Comparison of ENCODE assay signal across 18 cellular contexts in genomic region chr6:26071135-26071534, GRCh38. TPM values are rescaled to one million over a fixed set of nuclear protein-coding genes. Genes with fewer than 3 reads are reported as not detected.
DNase-seq lines count a peak whose midpoint lies in the region; ATAC-seq and TF ChIP-seq lines count a peak whose summit lies in the region.
"Had no signal": no experiment of that assay in that cellular context is flagged by ENCODE, and none has a peak within 500 bp of the region (broad histone marks: within the 10 kb centered on the region; RNA-seq: fewer than 3 reads in every experiment).

No MANE protein-coding gene starts in this region.

- no peak overlapping the region for H3K4me3 Mint-ChIP-seq in Calu3 (ENCODE audit: low read depth, unreplicated experiment)
- no peak overlapping the region for H3K4me3 Mint-ChIP-seq in activated CD8-positive, alpha-beta T cell treated with anti-CD3 and anti-CD28 coated beads for 36 hours
- no peak overlapping the region for H3K4me3 Mint-ChIP-seq in CD4-positive, alpha-beta memory T cell
- H3K4me3 Mint-ChIP-seq: activated CD4-positive, alpha-beta memory T cell treated with anti-CD3 and anti-CD28 coated beads for 36 hours; activated naive CD8-positive, alpha-beta T cell treated with anti-CD3 and anti-CD28 coated beads, Interleukin-2, amount 50 U/mL, for 24 hours; H9; T-cell had no signal

- no peaks in the 10 kb centered on the region for H3K27me3 Mint-ChIP-seq in Calu3 (ENCODE audit: unreplicated experiment)
- peaks cover 3% of the 10 kb centered on the region for H3K27me3 Mint-ChIP-seq in activated CD8-positive, alpha-beta T cell treated with anti-CD3 and anti-CD28 coated beads for 36 hours
- peaks cover 2 to 8% of the 10 kb centered on the region in 2 donors for H3K27me3 Mint-ChIP-seq in CD4-positive, alpha-beta memory T cell
- H3K27me3 Mint-ChIP-seq: activated CD4-positive, alpha-beta memory T cell treated with anti-CD3 and anti-CD28 coated beads for 36 hours; activated naive CD8-positive, alpha-beta T cell treated with anti-CD3 and anti-CD28 coated beads, Interleukin-2, amount 50 U/mL, for 24 hours had no signal

- H3K9ac ChIP-seq in fibroblast of lung (ENCODE audit: insufficient read depth, low read length) (no peak overlapping the region), mesendoderm (ENCODE audit: low read length) (no peak overlapping the region)

- H2BK120ac ChIP-seq in mesendoderm (ENCODE audit: low read depth, low read length) = no peak overlapping the region

- no peak for TF ChIP-seq CTCF in Calu3 (IDR thresholded peaks at IDR 0.05; ENCODE audit: unreplicated experiment)
- TF ChIP-seq CTCF in fibroblast of lung (conservative IDR thresholded peaks at IDR 0.05 in 1 of 2, IDR thresholded peaks at IDR 0.05 in 1 of 2; ENCODE audit: low read depth in 1 of 2, low read length in 2 of 2) = no peak
- TF ChIP-seq CTCF in activated CD8-positive, alpha-beta T cell treated with anti-CD3 and anti-CD28 coated beads for 36 hours (IDR thresholded peaks at IDR 0.05) = no peak

- no peaks in the 10 kb centered on the region for H4K20me1 ChIP-seq in fibroblast of lung (ENCODE audit: control insufficient read depth, extremely low read depth, insufficient read depth, low read length)

- H2BK5ac ChIP-seq in mesendoderm (ENCODE audit: low read length) = no peak overlapping the region

- H3K9me3 Mint-ChIP-seq in Calu3 (ENCODE audit: low read depth, unreplicated experiment) = peaks cover 2% of the 10 kb centered on the region
- H3K9me3 Mint-ChIP-seq in activated CD8-positive, alpha-beta T cell treated with anti-CD3 and anti-CD28 coated beads for 36 hours = no peaks in the 10 kb centered on the region
- H3K9me3 Mint-ChIP-seq in CD4-positive, alpha-beta memory T cell = no peaks in the 10 kb centered on the region
- H3K9me3 Mint-ChIP-seq: activated CD4-positive, alpha-beta memory T cell treated with anti-CD3 and anti-CD28 coated beads for 36 hours; activated naive CD8-positive, alpha-beta T cell treated with anti-CD3 and anti-CD28 coated beads, Interleukin-2, amount 50 U/mL, for 24 hours; H9; T-cell had no signal

- H2BK15ac ChIP-seq in mesendoderm (replicated peaks; ENCODE audit: low read depth) = no peak overlapping the region

- POLR2A ChIA-PET in activated CD8-positive, alpha-beta T cell treated with anti-CD3 and anti-CD28 coated beads for 36 hours (lab: Charles Lee) = interaction anchor here (1.2 to 3.8 kb wide), 2 partner anchors 15 to 33 kb away, joined by 4 to 12 read pairs; a partner anchor contains a TSS
- POLR2A ChIA-PET in CD4-positive, alpha-beta memory T cell (lab: Charles Lee; ENCODE audit: partially characterized antibody) = no interaction called here

- H3K23ac ChIP-seq in mesendoderm (ENCODE audit: low read length) = no peak overlapping the region

- H2AK5ac ChIP-seq in mesendoderm (ENCODE audit: low read length) = no peak overlapping the region

- WGBS in mesendoderm (ENCODE audit: extremely low coverage, insufficient coverage, low lambda C conversion rate) = no CpG with 5 or more reads among the region's 7 CpGs

- H4K5ac ChIP-seq in mesendoderm (ENCODE audit: low read length) = no peak overlapping the region

- CTCF ChIA-PET in Calu3 (lab: Charles Lee) = no interaction called here
- CTCF ChIA-PET in activated CD8-positive, alpha-beta T cell treated with anti-CD3 and anti-CD28 coated beads for 36 hours (lab: Charles Lee) = interaction anchor here (1.2 to 26.9 kb wide), 2 partner anchors 10 to 26 kb away, joined by 3 to 841 read pairs; partner anchors contain the start of gene HFE
- CTCF ChIA-PET in CD4-positive, alpha-beta memory T cell (lab: Charles Lee; ENCODE audit: partially characterized antibody) = interaction anchor here (6.0 to 16.7 kb wide), 2 partner anchors 17 to 27 kb away, joined by 38 to 533 read pairs; partner anchors contain the start of gene HFE

- H3K27ac ChIP-seq in fibroblast of lung (ENCODE audit: insufficient read depth, low read length) (no peak overlapping the region), mesendoderm (ENCODE audit: low read depth, low read length) (no peak overlapping the region)
- H3K27ac ChIP-seq in CD4-positive, alpha-beta memory T cell (ENCODE audit: low read depth, low read length) = no peak overlapping the region
- H3K27ac ChIP-seq: VCaP had no signal

- BruUV-seq in Calu3 (replicated peaks; lab: Mats Ljungman, UMichigan) = no TSS peak

- H3K4me2 ChIP-seq in fibroblast of lung (ENCODE audit: extremely low read depth, insufficient read depth, low read length) (no peak overlapping the region), mesendoderm (ENCODE audit: low read length) (no peak overlapping the region)

- H3K18ac ChIP-seq in mesendoderm (ENCODE audit: low read length) = no peak overlapping the region

- H3K4me1 ChIP-seq in fibroblast of lung (ENCODE audit: control insufficient read depth, extremely low read depth, insufficient read depth, low read length) = no peaks in the 10 kb centered on the region
- no peaks in the 10 kb centered on the region for H3K4me1 ChIP-seq in mesendoderm (ENCODE audit: control insufficient read depth, low read depth, low read length)
- H3K4me1 ChIP-seq in CD4-positive, alpha-beta memory T cell (ENCODE audit: insufficient read depth, low read length) = no peaks in the 10 kb centered on the region

- peak overlapping the region; percentile 65 for H3K56ac ChIP-seq in mesendoderm (ENCODE audit: low read length)

- no peaks in the 10 kb centered on the region for H3K9me3 ChIP-seq in fibroblast of lung (ENCODE audit: control insufficient read depth, insufficient read depth, low read depth, low read length)
- H3K9me3 ChIP-seq in CD4-positive, alpha-beta memory T cell (ENCODE audit: control insufficient read depth in 1 of 2, low read length in 2 of 2) = no peaks in the 10 kb centered on the region

- no peak overlapping the region for H3K4ac ChIP-seq in mesendoderm (ENCODE audit: low read depth, low read length)

- peak overlapping the region; percentile 41 for H2AFZ ChIP-seq in fibroblast of lung (ENCODE audit: low read length)

- H3K79me2 ChIP-seq in fibroblast of lung (ENCODE audit: control insufficient read depth, insufficient read depth, low read length) (no peaks in the 10 kb centered on the region), mesendoderm (ENCODE audit: control insufficient read depth, insufficient read depth, low read length) (no peaks in the 10 kb centered on the region)

- peaks cover 18% of the 10 kb centered on the region for H3K4me1 Mint-ChIP-seq in Calu3 (ENCODE audit: low read depth, unreplicated experiment)
- H3K4me1 Mint-ChIP-seq in activated CD8-positive, alpha-beta T cell treated with anti-CD3 and anti-CD28 coated beads for 36 hours (ENCODE audit: low read depth) = no peaks in the 10 kb centered on the region
- H3K4me1 Mint-ChIP-seq in CD4-positive, alpha-beta memory T cell = peaks cover 0 to under 1% (median under 1%) of the 10 kb centered on the region in 4 donors

- H3K36me3 ChIP-seq in fibroblast of lung (ENCODE audit: control insufficient read depth, insufficient read depth, low read length) (no peaks in the 10 kb centered on the region), mesendoderm (ENCODE audit: control insufficient read depth, insufficient read depth, low read length) (no peaks in the 10 kb centered on the region)
- no peaks in the 10 kb centered on the region for H3K36me3 ChIP-seq in CD4-positive, alpha-beta memory T cell (ENCODE audit: insufficient read depth, low read length)

- no peaks in the 10 kb centered on the region for H3K36me3 Mint-ChIP-seq in Calu3 (ENCODE audit: insufficient read depth, unreplicated experiment)
- no peaks in the 10 kb centered on the region for H3K36me3 Mint-ChIP-seq in activated CD8-positive, alpha-beta T cell treated with anti-CD3 and anti-CD28 coated beads for 36 hours (ENCODE audit: low read depth)
- H3K36me3 Mint-ChIP-seq in CD4-positive, alpha-beta memory T cell = no peaks in the 10 kb centered on the region
- H3K36me3 Mint-ChIP-seq: activated CD4-positive, alpha-beta memory T cell treated with anti-CD3 and anti-CD28 coated beads for 36 hours; T-cell had no signal

- H3K4me3 ChIP-seq in fibroblast of lung (replicated peaks in 1 of 4; ENCODE audit: control extremely low read depth in 1 of 4, insufficient read depth in 1 of 4, low read depth in 3 of 4, low read length in 4 of 4) = no peak overlapping the region
- H3K4me3 ChIP-seq in mesendoderm (ENCODE audit: low read length) = no peak overlapping the region
- no peak overlapping the region for H3K4me3 ChIP-seq in CD4-positive, alpha-beta memory T cell (ENCODE audit: low read length in 2 of 2)

- H3K27ac Mint-ChIP-seq in Calu3 (ENCODE audit: unreplicated experiment) = no peak overlapping the region
- H3K27ac Mint-ChIP-seq in activated CD8-positive, alpha-beta T cell treated with anti-CD3 and anti-CD28 coated beads for 36 hours = no peak overlapping the region
- no peak overlapping the region for H3K27ac Mint-ChIP-seq in CD4-positive, alpha-beta memory T cell
- H3K27ac Mint-ChIP-seq: activated CD4-positive, alpha-beta memory T cell treated with anti-CD3 and anti-CD28 coated beads for 36 hours; activated naive CD8-positive, alpha-beta T cell treated with anti-CD3 and anti-CD28 coated beads, Interleukin-2, amount 50 U/mL, for 24 hours; H9; T-cell had no signal

- no peak overlapping the region for H4K8ac ChIP-seq in mesendoderm (ENCODE audit: low read depth, low read length)

- no peak for ATAC-seq in activated CD8-positive, alpha-beta T cell treated with anti-CD3 and anti-CD28 coated beads for 36 hours
- ATAC-seq: activated naive CD8-positive, alpha-beta T cell treated with anti-CD3 and anti-CD28 coated beads, Interleukin-2, amount 50 U/mL, for 24 hours; T-cell had no signal

- H3K79me1 ChIP-seq in mesendoderm (ENCODE audit: low read length) = no peaks in the 10 kb centered on the region

- intact Hi-C loops in Calu3 (cut with micrococcal nuclease; ENCODE audit: unreplicated experiment) = no loop called here
- intact Hi-C loops in activated CD8-positive, alpha-beta T cell treated with anti-CD3 and anti-CD28 coated beads for 36 hours (cut with micrococcal nuclease) = no loop called here
- intact Hi-C loops in CD4-positive, alpha-beta memory T cell (cut with micrococcal nuclease) = no loop called here

- DNase-seq in Calu3 (peak; percentile 15), RPMI7951 (ENCODE audit: low read depth) (peak; percentile 58), fibroblast of lung (ENCODE audit: low read depth in 2 of 2) (peak in 1 of 2 donors; percentile 12), mesendoderm (no peak), NCI-H2171 (lab: John Stamatoyannopoulos, UW) (no peak), DMS 273 treated with DMSO at 0.1 percent for 48 hours (lab: John Stamatoyannopoulos, UW) (no peak)
- no peak for DNase-seq in activated CD8-positive, alpha-beta T cell treated with anti-CD3 and anti-CD28 coated beads for 36 hours
- no peak for DNase-seq in CD4-positive, alpha-beta memory T cell
- DNase-seq: activated CD4-positive, alpha-beta memory T cell treated with anti-CD3 and anti-CD28 coated beads for 36 hours; activated naive CD8-positive, alpha-beta T cell treated with anti-CD3 and anti-CD28 coated beads, Interleukin-2, amount 50 U/mL, for 24 hours; central memory CD4-positive, alpha-beta T cell; H9; hypothalamus; Karpas-422; NCI-H1417; stimulated activated CD4-positive, alpha-beta T cell treated with anti-CD3 and anti-CD28 coated beads, Interleukin-4, amount 100 ng/mL, for 24 hours; T-cell had no signal

- H3K27me3 ChIP-seq in fibroblast of lung (ENCODE audit: control insufficient read depth, insufficient read depth, low read length) (no peaks in the 10 kb centered on the region), mesendoderm (ENCODE audit: insufficient read depth, low read length, poor library complexity) (no peaks in the 10 kb centered on the region)
- H3K27me3 ChIP-seq in CD4-positive, alpha-beta memory T cell (ENCODE audit: insufficient read depth, low read length) = no peaks in the 10 kb centered on the region

RNA-seq across cellular contexts. Expression of gene HFE, which starts 16.1 kb away (rescaled TPM):
- total RNA-seq in Calu3 (2022) = 24.9 and 27.1 TPM in 2 replicates
- total RNA-seq in RPMI7951 (2014; rRNA removed; shearing (Covaris generic)) = 11.6 and 12.1 TPM in 2 replicates
- 6.4 and 18.3 TPM in 2 replicates for total RNA-seq in fibroblast of lung
- polyA plus RNA-seq in fibroblast of lung = 22.1 and 22.3 TPM in 2 replicates
- polyA plus RNA-seq in fibroblast of lung (2012) = 13.8 and 15.3 TPM in 2 replicates
- 8.7 and 32.6 TPM in 2 replicates for polyA minus RNA-seq in fibroblast of lung (ENCODE audit: low replicate concordance)
- 0.28 TPM for polyA plus RNA-seq in mesendoderm (2013, experiment 1 of 2)
- polyA plus RNA-seq in mesendoderm (2013, experiment 2 of 2) = 0.41 TPM
- total RNA-seq in activated CD8-positive, alpha-beta T cell treated with anti-CD3 and anti-CD28 coated beads for 36 hours = under 1 TPM; 0.25 to 0.56 TPM
- total RNA-seq in CD4-positive, alpha-beta memory T cell = 1 to 10 TPM; 3.5 to 4.2 TPM
- polyA plus RNA-seq in CD4-positive, alpha-beta memory T cell = 1 to 10 TPM; 3.4 to 4.2 TPM

Comparison
In these comparisons a context has a peak if more than half of its experiments do, and no peak if none do; other contexts are left out.
1. DNase-seq: peak in Calu3 (single experiment) and RPMI7951 (single experiment); none in mesendoderm (single experiment), activated CD8-positive, alpha-beta T cell treated with anti-CD3 and anti-CD28 coated beads for 36 hours (single experiment), CD4-positive, alpha-beta memory T cell (0 of 5), NCI-H2171 (single experiment) and DMS 273 treated with DMSO at 0.1 percent for 48 hours (single experiment).